ENCODE assay signal across 20 cellular contexts in genomic region chr10:66176772-66177171, GRCh38.
DNase-seq lines count a peak whose midpoint lies in the region; ATAC-seq and TF ChIP-seq lines count a peak whose summit lies in the region.
"Had no signal": no experiment of that assay in that cellular context is flagged by ENCODE, and none has a peak within 500 bp of the region (broad histone marks: within the 10 kb centered on the region; RNA-seq: fewer than 3 reads in every experiment).

No MANE protein-coding gene starts in this region.

- no peak for TF ChIP-seq POLR2A in right lobe of liver (IDR thresholded peaks at IDR 0.05)

- H3K9me3 ChIP-seq in AG04450 (ENCODE audit: control insufficient read depth, insufficient read depth, low read length), result no peaks in the 10 kb centered on the region
- no peaks in the 10 kb centered on the region for H3K9me3 ChIP-seq in right lobe of liver
- no peaks in the 10 kb centered on the region for H3K9me3 ChIP-seq in ascending aorta
- H3K9me3 ChIP-seq: prostate gland had no signal

- H3K4me3 ChIP-seq in AG04450 (ENCODE audit: low read depth, low read length) (no peak overlapping the region), choroid plexus epithelial cell (ENCODE audit: low read depth, low read length) (no peak overlapping the region), right lobe of liver (no peak overlapping the region), ascending aorta (no peak overlapping the region)
- H3K4me3 ChIP-seq: neural progenitor cell, prostate gland had no signal

- WGBS in right lobe of liver (ENCODE audit: insufficient coverage, low coverage, low lambda C conversion rate, missing lambda C conversion rate), result 63% methylated on average over 4 of the region's 5 CpGs

- TF ChIP-seq CTCF in AG04450 (IDR thresholded peaks at IDR 0.05; ENCODE audit: low read depth, low read length) (no peak), choroid plexus epithelial cell (conservative IDR thresholded peaks at IDR 0.05; ENCODE audit: low read depth, low read length) (no peak), right lobe of liver (IDR thresholded peaks at IDR 0.05) (no peak), ascending aorta (IDR thresholded peaks at IDR 0.05) (no peak)

- H3K4me1 ChIP-seq in right lobe of liver, result no peaks in the 10 kb centered on the region
- H3K4me1 ChIP-seq in ascending aorta, result no peaks in the 10 kb centered on the region
- H3K4me1 ChIP-seq: neural progenitor cell, prostate gland had no signal

- ATAC-seq in right lobe of liver, result peak in 3 of 4 donors; percentile 60 to 71 (median 64)
- ATAC-seq in HG03196 (IDR thresholded peaks at IDR 0.05; ENCODE audit: unreplicated experiment), result no peak
- ATAC-seq in GM21515 (IDR thresholded peaks at IDR 0.05; ENCODE audit: unreplicated experiment), result no peak
- ATAC-seq: activated T-helper 17 cell treated with anti-CD3 and anti-CD28 coated beads, Interleukin-2, amount 50 U/mL, for 72 hours; left colon; Right ventricle myocardium inferior had no signal

- H3K27ac ChIP-seq in AG04450 (ENCODE audit: low read depth, low read length), result no peak overlapping the region
- no peak overlapping the region for H3K27ac ChIP-seq in right lobe of liver
- H3K27ac ChIP-seq in ascending aorta, result no peak overlapping the region
- H3K27ac ChIP-seq: neural progenitor cell, prostate gland had no signal

- intact Hi-C loops in right lobe of liver (cut with DNase I), result no loop called here
- intact Hi-C loops in ascending aorta (cut with DNase I), result no loop called here

- POLR2A ChIA-PET in AG04450 (lab: Yijun Ruan, JAX), result no interaction called here

- no peaks in the 10 kb centered on the region for H3K27me3 ChIP-seq in AG04450 (ENCODE audit: control insufficient read depth, insufficient read depth, low read length)
- H3K27me3 ChIP-seq in right lobe of liver, result no peaks in the 10 kb centered on the region
- H3K27me3 ChIP-seq in ascending aorta, result no peaks in the 10 kb centered on the region
- H3K27me3 ChIP-seq: neural progenitor cell had no signal

- H3K36me3 ChIP-seq in right lobe of liver, result no peaks in the 10 kb centered on the region
- H3K36me3 ChIP-seq in ascending aorta, result no peaks in the 10 kb centered on the region
- H3K36me3 ChIP-seq: neural progenitor cell, prostate gland had no signal

- CTCF ChIA-PET in AG04450 (lab: Charles Lee), result interaction anchor here (1.9 kb wide), 1 partner anchor 8 kb away, joined by 4 read pairs; no protein-coding TSS in a partner anchor

- DNase-seq in AG04450 (ENCODE audit: low read depth, low spot score) (peak; percentile 20), NOMO-1 (lab: John Stamatoyannopoulos, UW; ENCODE audit: unreplicated experiment in 2 of 2) (peak; percentile 15 to 46), choroid plexus epithelial cell (ENCODE audit: low read depth) (peak; percentile 41), right lobe of liver (no peak), ascending aorta (ENCODE audit: low spot score in 2 of 2) (no peak), T-helper 9 cell (no peak)
- DNase-seq: 8988T; activated CD4-positive, alpha-beta T cell treated with anti-CD3 and anti-CD28 coated beads for 48 hours; activated naive CD8-positive, alpha-beta T cell treated with anti-CD3 and anti-CD28 coated beads for 36 hours; Calu3; dermis blood vessel endothelial cell; left colon; NCI-H69; OCI-M1 had no signal

Comparison
In these comparisons a context has a peak if more than half of its experiments do, and no peak if none do; other contexts are left out.
1. DNase-seq: peak in AG04450 (single experiment), NOMO-1 (2 of 2) and choroid plexus epithelial cell (single experiment); none in right lobe of liver (0 of 3), ascending aorta (0 of 2) and T-helper 9 cell (single experiment).
2. ATAC-seq: peak in right lobe of liver (3 of 4); none in HG03196 (single experiment) and GM21515 (single experiment).